Comparison of ENCODE assay signal across 28 cellular contexts in the genomic region with DNA sequence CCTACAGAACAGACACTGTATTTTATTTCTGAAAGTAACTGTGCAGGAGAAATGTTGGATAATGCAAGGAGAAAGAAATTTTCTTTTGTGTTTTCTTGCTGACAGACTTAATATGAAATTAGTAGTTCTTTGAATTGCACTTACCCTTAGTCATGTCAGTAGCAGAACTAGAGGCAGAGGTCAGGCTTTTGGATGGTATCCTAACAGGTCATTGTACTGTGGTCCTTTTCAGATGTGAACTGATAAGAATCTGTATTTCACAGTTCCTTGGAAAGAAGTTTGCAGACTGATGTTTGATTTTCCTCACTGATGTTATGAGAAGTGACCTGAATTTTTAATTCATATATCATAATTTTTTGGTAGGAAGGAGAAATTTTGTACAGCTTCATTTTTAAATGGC.
"Had no signal": no experiment of that assay in that cellular context is flagged by ENCODE, and none has a peak within 500 bp of the region (broad histone marks: within the 10 kb centered on the region; RNA-seq: fewer than 3 reads in every experiment).

No MANE protein-coding gene starts in this region.

- H3K4me1 ChIP-seq: parathyroid adenoma, psoas muscle, suprapubic skin, testis, tibial artery, transverse colon, upper lobe of right lung, uterus had no signal

- H3K4me3 ChIP-seq: neural progenitor cell, ovary, psoas muscle, skin epidermis, smooth muscle cell, spleen, suprapubic skin, testis, tibial artery, transverse colon, upper lobe of right lung, uterus had no signal

- H3K9me3 ChIP-seq: ovary, psoas muscle, spleen, suprapubic skin, testis, tibial artery, transverse colon, upper lobe of right lung, uterus had no signal

- H3K79me2 ChIP-seq: parathyroid adenoma had no signal

- H3K4me2 ChIP-seq: neural progenitor cell, smooth muscle cell had no signal

- ATAC-seq: natural killer cell; psoas muscle; right cardiac atrium; sciatic nerve; stimulated activated memory B cell treated with anti-CD40 and anti-IgM and Interleukin-4, amounts not matched to agents 10 μg/mL and 1 μg/mL and 100 μg/mL, for 72 hours; stimulated activated naive CD8-positive, alpha-beta T cell treated with anti-CD3 and anti-CD28 coated beads, Interleukin-15, amount 100 ng/mL, for 72 hours; stimulated activated naive CD8-positive, alpha-beta T cell treated with anti-CD3 and anti-CD28 coated beads, Interleukin-15, Interleukin-2, amounts not matched to agents 100 U/mL and 50 U/mL, for 24 hours; upper lobe of right lung had no signal

- H3K27me3 ChIP-seq: neural progenitor cell, ovary, spleen, suprapubic skin, testis, tibial artery, transverse colon, upper lobe of right lung, uterus had no signal

- H3K27ac ChIP-seq: neural progenitor cell, ovary, parathyroid adenoma, psoas muscle, skin epidermis, spleen, suprapubic skin, testis, tibial artery, transverse colon, upper lobe of right lung, uterus had no signal

- H3K9ac ChIP-seq: neural progenitor cell, parathyroid adenoma had no signal

- H3K36me3 ChIP-seq: neural progenitor cell, ovary, uterus had no signal

- H2AFZ ChIP-seq: neural progenitor cell, parathyroid adenoma had no signal

- DNase-seq: natural killer cell; occipital lobe; ovary; posterior cingulate gyrus; psoas muscle; right cardiac atrium; spleen; stimulated activated CD4-positive, alpha-beta T cell treated with anti-CD3 and anti-CD28 coated beads, Interleukin-12 subunit alpha, Interleukin-12 subunit beta, amount 100 ng/mL, for 4 hours; stimulated activated CD4-positive, alpha-beta T cell treated with anti-CD3 and anti-CD28 coated beads, Interleukin-1b, Interleukin-23, amount 100 ng/mL, for 48 hours; stimulated activated CD4-positive, alpha-beta T cell treated with anti-CD3 and anti-CD28 coated beads, Interleukin-4, amount 100 ng/mL, for 1 hour; stimulated activated CD4-positive, alpha-beta T cell treated with anti-CD3 and anti-CD28 coated beads, Interleukin-4, amount 100 ng/mL, for 4 hours; stimulated activated CD8-positive, alpha-beta memory T cell treated with anti-CD3 and anti-CD28 coated beads, Interleukin-4, amount 100 ng/mL, for 48 hours; stimulated activated naive CD4-positive, alpha-beta T cell; stimulated activated naive CD8-positive, alpha-beta T cell treated with anti-CD3 and anti-CD28 coated beads, Interleukin-15, amount 100 ng/mL, for 72 hours; stimulated activated naive CD8-positive, alpha-beta T cell treated with anti-CD3 and anti-CD28 coated beads, Interleukin-15, Interleukin-2, amounts not matched to agents 100 U/mL and 50 U/mL, for 24 hours; substantia nigra; testis; tibial artery; transverse colon; upper lobe of right lung; uterus had no signal
